ENCODE assay signal across 14 cellular contexts in the genomic region with DNA sequence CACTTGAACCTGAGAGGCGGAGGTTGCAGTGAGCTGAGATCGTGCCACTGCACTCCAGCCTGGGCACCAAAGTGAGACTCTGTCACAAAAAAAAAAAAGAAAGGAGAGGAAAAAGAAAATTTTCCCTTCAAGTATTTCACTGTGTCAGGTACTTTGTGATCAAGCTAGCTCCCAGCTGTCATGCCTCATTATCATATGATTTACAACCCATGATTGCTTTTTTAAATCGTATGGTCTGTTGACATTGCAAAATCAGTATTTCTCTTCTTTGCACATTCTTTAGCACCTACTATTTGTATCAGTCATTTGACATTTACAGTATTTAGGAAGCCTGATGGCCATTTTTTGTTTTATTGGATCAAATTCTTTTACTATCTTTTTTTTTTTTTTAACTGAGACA. TPM values are rescaled to one million over a fixed set of nuclear protein-coding genes. Genes with fewer than 3 reads are reported as not detected.
DNase-seq lines count a peak whose midpoint lies in the region; ATAC-seq and TF ChIP-seq lines count a peak whose summit lies in the region.
"Had no signal": no experiment of that assay in that cellular context is flagged by ENCODE, and none has a peak within 500 bp of the region (broad histone marks: within the 10 kb centered on the region; RNA-seq: fewer than 3 reads in every experiment).

No MANE protein-coding gene starts in this region.

- H3K36me3 Mint-ChIP-seq in HFFc6 (ENCODE audit: low read depth) (peaks cover 22% of the 10 kb centered on the region), endothelial cell (ENCODE audit: low read depth, unreplicated experiment) (peaks cover 33% of the 10 kb centered on the region)
- H3K36me3 Mint-ChIP-seq in CD8-positive, alpha-beta T cell = no peaks in the 10 kb centered on the region
- H3K36me3 Mint-ChIP-seq: activated naive CD4-positive, alpha-beta T cell treated with anti-CD3 and anti-CD28 coated beads, Interleukin-2, amount 50 U/mL, for 24 hours had no signal

- H3K36me3 ChIP-seq in BLaER1 treated with 17β-estradiol and CSF1 and Interleukin-3, amounts not matched to agents 10 nM and 100 nM = no peaks in the 10 kb centered on the region
- no peaks in the 10 kb centered on the region for H3K36me3 ChIP-seq in CD8-positive, alpha-beta T cell (ENCODE audit: insufficient read depth, low read length)
- H3K36me3 ChIP-seq: neutrophil had no signal

- H3K27me3 Mint-ChIP-seq in HFFc6 (ENCODE audit: insufficient read depth) (peaks cover 3% of the 10 kb centered on the region), endothelial cell (ENCODE audit: unreplicated experiment) (peaks cover 12% of the 10 kb centered on the region)
- H3K27me3 Mint-ChIP-seq in CD8-positive, alpha-beta T cell (ENCODE audit: low read depth) = peaks cover 35% of the 10 kb centered on the region

- H3K27ac Mint-ChIP-seq in HFFc6 (peak overlapping the region; percentile 100), endothelial cell (ENCODE audit: unreplicated experiment) (peak overlapping the region; percentile 98)
- H3K27ac Mint-ChIP-seq in CD8-positive, alpha-beta T cell = no peak overlapping the region
- H3K27ac Mint-ChIP-seq: activated naive CD4-positive, alpha-beta T cell treated with anti-CD3 and anti-CD28 coated beads, Interleukin-2, amount 50 U/mL, for 24 hours had no signal

- 0 out of 22 replicates have a peak, but pooled peaks cover 0 to 10% (median 0%) of the 10 kb centered on the region in 11 experiments for H3K9me3 ChIP-seq in BLaER1 treated with 17β-estradiol and CSF1 and Interleukin-3, amounts not matched to agents 10 nM and 100 nM (replicated peaks in 1 of 11)
- H3K9me3 ChIP-seq in CD8-positive, alpha-beta T cell (ENCODE audit: low read length) = no peaks in the 10 kb centered on the region
- H3K9me3 ChIP-seq: neutrophil had no signal

- H3K4me3 ChIP-seq in BLaER1 treated with 17β-estradiol and CSF1 and Interleukin-3, amounts not matched to agents 10 nM and 100 nM = peak overlapping the region in 1 of 10 experiments; percentile 18; a peak in 1 of 20 replicates
- H3K4me3 ChIP-seq in skin epidermis = no peak overlapping the region
- H3K4me3 ChIP-seq in CD8-positive, alpha-beta T cell (ENCODE audit: low read depth, low read length) = no peak overlapping the region

- H4K20me1 ChIP-seq in BLaER1 treated with 17β-estradiol and CSF1 and Interleukin-3, amounts not matched to agents 10 nM and 100 nM = peaks cover 0 to 17% (median 0%) of the 10 kb centered on the region in 11 experiments; a peak in 5 of 22 replicates

- peaks cover 15 to 69% (median 52%) of the 10 kb centered on the region in 11 experiments for H3K27me3 ChIP-seq in BLaER1 treated with 17β-estradiol and CSF1 and Interleukin-3, amounts not matched to agents 10 nM and 100 nM
- H3K27me3 ChIP-seq in CD8-positive, alpha-beta T cell (ENCODE audit: insufficient read depth, low read length) = no peaks in the 10 kb centered on the region

- H3K4me1 Mint-ChIP-seq in HFFc6 (ENCODE audit: low read depth) (peaks cover 76% of the 10 kb centered on the region), endothelial cell (ENCODE audit: unreplicated experiment) (peaks cover 77% of the 10 kb centered on the region)
- H3K4me1 Mint-ChIP-seq in CD8-positive, alpha-beta T cell (ENCODE audit: low read depth) = no peaks in the 10 kb centered on the region
- H3K4me1 Mint-ChIP-seq: activated naive CD4-positive, alpha-beta T cell treated with anti-CD3 and anti-CD28 coated beads, Interleukin-2, amount 50 U/mL, for 24 hours had no signal

- TF ChIP-seq CTCF in HFFc6 (IDR thresholded peaks at IDR 0.05) (no peak), endothelial cell (IDR thresholded peaks at IDR 0.05; ENCODE audit: unreplicated experiment) (no peak)
- TF ChIP-seq CTCF in CD8-positive, alpha-beta T cell (IDR thresholded peaks at IDR 0.05) = no peak

- CTCF ChIA-PET in CD8-positive, alpha-beta T cell (lab: Charles Lee) = no interaction called here

- H3K27ac ChIP-seq in BLaER1 treated with 17β-estradiol and CSF1 and Interleukin-3, amounts not matched to agents 10 nM and 100 nM = peak overlapping the region in 4 of 11 experiments; percentile 54 to 88 (median 70); a peak in 7 of 22 replicates
- H3K27ac ChIP-seq in skin epidermis = peak overlapping the region in 13 of 21 experiments; percentile 1 to 83 (median 29)
- no peak overlapping the region for H3K27ac ChIP-seq in CD8-positive, alpha-beta T cell (ENCODE audit: low read depth, low read length)
- H3K27ac ChIP-seq: neutrophil had no signal

- peaks cover 22 to 96% (median 54%) of the 10 kb centered on the region in 10 experiments for H3K4me1 ChIP-seq in BLaER1 treated with 17β-estradiol and CSF1 and Interleukin-3, amounts not matched to agents 10 nM and 100 nM
- H3K4me1 ChIP-seq in CD8-positive, alpha-beta T cell (ENCODE audit: insufficient read depth, low read length) = no peaks in the 10 kb centered on the region

- H3K4me3 Mint-ChIP-seq in HFFc6 (peak overlapping the region; percentile 89), endothelial cell (ENCODE audit: unreplicated experiment) (no peak overlapping the region)
- H3K4me3 Mint-ChIP-seq in CD8-positive, alpha-beta T cell = no peak overlapping the region
- H3K4me3 Mint-ChIP-seq: activated naive CD4-positive, alpha-beta T cell treated with anti-CD3 and anti-CD28 coated beads, Interleukin-2, amount 50 U/mL, for 24 hours had no signal

- intact Hi-C loops in CD8-positive, alpha-beta T cell (cut with DNase I, micrococcal nuclease) = no loop called here

- POLR2A ChIA-PET in CD8-positive, alpha-beta T cell (lab: Charles Lee) = no interaction called here

- H3K4me2 ChIP-seq in BLaER1 treated with 17β-estradiol and CSF1 and Interleukin-3, amounts not matched to agents 10 nM and 100 nM = peak overlapping the region in 9 of 11 experiments; percentile 24 to 84 (median 70); a peak in 18 of 22 replicates

- no peak for DNase-seq in HFFc6
- no peak for DNase-seq in endothelial cell (ENCODE audit: low spot score)
- DNase-seq in CD8-positive, alpha-beta T cell = no peak
- DNase-seq in stimulated activated CD4-positive, alpha-beta T cell treated with anti-CD3 and anti-CD28 coated beads, Interleukin-1b, Interleukin-23, amount 100 ng/mL, for 48 hours = no peak
- no peak for DNase-seq in GDM1 (lab: John Stamatoyannopoulos, UW)
- DNase-seq: activated CD4-positive, alpha-beta T cell treated with anti-CD3 and anti-CD28 coated beads for 4 hours; DMS79 treated with DMSO at 0.1 percent for 48 hours; NCI-H524 treated with DMSO at 0.1 percent for 48 hours; Right ventricle myocardium superior; T-helper 1 cell had no signal

- H3K9ac ChIP-seq in BLaER1 treated with 17β-estradiol and CSF1 and Interleukin-3, amounts not matched to agents 10 nM and 100 nM = peak overlapping the region in 3 of 11 experiments; percentile 36 to 63 (median 63); a peak in 4 of 22 replicates

- no peak for ATAC-seq in CD8-positive, alpha-beta T cell

- H3K9me3 Mint-ChIP-seq in HFFc6 = no peaks in the 10 kb centered on the region
- no peaks in the 10 kb centered on the region for H3K9me3 Mint-ChIP-seq in endothelial cell (ENCODE audit: unreplicated experiment)
- H3K9me3 Mint-ChIP-seq in CD8-positive, alpha-beta T cell = no peaks in the 10 kb centered on the region
- H3K9me3 Mint-ChIP-seq: activated naive CD4-positive, alpha-beta T cell treated with anti-CD3 and anti-CD28 coated beads, Interleukin-2, amount 50 U/mL, for 24 hours had no signal

RNA-seq across cellular contexts. Expression of a gene that starts 22.4 kb away (rescaled TPM):
- total RNA-seq in HFFc6 (2021; fragmentation: NEBNext Ultra II Directional; extraction: Animal tissue kit (Norgen Biotek cat#: 25700)) = 10 to 100 TPM; 66.0 to 91.4 (median 88.4) TPM
- 138 TPM for total RNA-seq in endothelial cell (ENCODE audit: unreplicated experiment)
- under 1 TPM in 1 of 2 experiments, not detected in 1; 0.05 TPM for total RNA-seq in CD8-positive, alpha-beta T cell

Comparison
In these comparisons a context has a peak if more than half of its experiments do, and no peak if none do; other contexts are left out.
1. RNA of a gene that starts 22.4 kb away (total RNA-seq): 138 TPM in endothelial cell (single experiment) and 66.0 to 91.4 TPM in HFFc6; 0.05 TPM in CD8-positive, alpha-beta T cell; every median in the first group is over 10 times any median in the second.